Comparison of ENCODE assay signal across 1 cellular context in the genomic region with DNA sequence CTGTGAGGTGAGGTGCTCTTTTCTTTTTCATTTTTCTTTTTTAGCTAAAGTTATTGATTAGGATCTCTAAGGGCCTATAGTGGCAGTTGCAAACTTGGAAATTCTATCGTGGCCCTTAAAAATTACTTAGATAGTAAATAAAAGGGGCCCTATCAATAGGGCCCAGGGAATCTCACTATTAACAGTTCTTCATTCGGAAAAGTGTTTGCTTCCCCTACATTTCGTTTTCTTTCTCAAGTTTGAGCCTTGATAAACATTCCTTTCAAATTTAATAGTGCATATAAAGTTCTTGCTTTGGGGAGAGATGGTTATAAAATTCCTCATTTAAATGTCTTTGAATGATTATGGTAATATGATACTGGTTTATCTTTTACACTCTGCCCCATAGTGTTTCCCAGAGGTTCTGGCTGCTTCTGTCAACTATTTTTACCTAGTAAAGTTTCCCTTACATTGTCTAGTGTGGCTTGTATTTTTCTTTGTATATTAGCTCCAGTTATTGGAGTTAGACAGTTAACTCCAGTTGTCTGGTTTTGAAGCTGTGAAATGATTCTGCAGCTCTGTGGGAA.
TF ChIP-seq lines count a peak whose summit lies in the region.

No MANE protein-coding gene starts in this region.

TF ChIP-seq in HEK293, 187 proteins besides CTCF, POLR2A, EP300 and RAD21 (continued from another document and continues in another):
- TF ChIP-seq WT1 (tag by site-specific recombination; IDR thresholded peaks at IDR 0.05) (peak; percentile 49; the same call in 1 of the 2 replicates), ZNF585B (tag by site-specific recombination; IDR thresholded peaks at IDR 0.05) (no peak), ZSCAN23 (tag by site-specific recombination; IDR thresholded peaks at IDR 0.05) (no peak), PRDM1 (tag by site-specific recombination; IDR thresholded peaks at IDR 0.05) (no peak), HOXC10 (CRISPR knock-in tag; IDR thresholded peaks at IDR 0.05) (no peak), ZNF558 (tag by site-specific recombination; IDR thresholded peaks at IDR 0.05) (no peak), ZNF660 (tag by site-specific recombination; IDR thresholded peaks at IDR 0.05) (no peak), ZNF391 (tag by site-specific recombination; IDR thresholded peaks at IDR 0.05; ENCODE audit: borderline replicate concordance, low read depth) (no peak), ZNF610 (tag by site-specific recombination; IDR thresholded peaks at IDR 0.05; ENCODE audit: borderline replicate concordance) (no peak), MZF1 (tag by site-specific recombination; IDR thresholded peaks at IDR 0.05; ENCODE audit: borderline replicate concordance) (no peak), ZNF16 (tag by site-specific recombination; IDR thresholded peaks at IDR 0.05; ENCODE audit: low read depth) (no peak), YY1 (tag by site-specific recombination; IDR thresholded peaks at IDR 0.05) (no peak), ZNF302 (tag by site-specific recombination; IDR thresholded peaks at IDR 0.05; ENCODE audit: low read depth) (no peak), ZFP41 (tag by site-specific recombination; IDR thresholded peaks at IDR 0.05; ENCODE audit: borderline replicate concordance) (no peak), ZNF596 (tag by site-specific recombination; IDR thresholded peaks at IDR 0.05) (peak; percentile 31; the same call in 1 of the 2 replicates), BCL11A (tag by site-specific recombination; IDR thresholded peaks at IDR 0.05; ENCODE audit: low read depth) (no peak), ZNF350 (tag by site-specific recombination; IDR thresholded peaks at IDR 0.05) (no peak), ZNF670 (tag by site-specific recombination; IDR thresholded peaks at IDR 0.05; ENCODE audit: low read depth) (no peak), OSR2 (tag by site-specific recombination; IDR thresholded peaks at IDR 0.05) (0 out of 2 replicates have a peak, but pooled peaks have one; percentile 37), ZNF19 (tag by site-specific recombination; IDR thresholded peaks at IDR 0.05; ENCODE audit: low read depth) (no peak), ZNF416 (tag by site-specific recombination; IDR thresholded peaks at IDR 0.05) (no peak), ZNF654 (tag by site-specific recombination; IDR thresholded peaks at IDR 0.05; ENCODE audit: low read depth) (no peak), ZXDB (tag by site-specific recombination; IDR thresholded peaks at IDR 0.05) (peak; percentile 41; the same call in 1 of the 2 replicates), ZFP69B (tag by site-specific recombination; IDR thresholded peaks at IDR 0.05) (no peak), KLF1 (tag by site-specific recombination; IDR thresholded peaks at IDR 0.05) (no peak), ZNF626 (tag by site-specific recombination; IDR thresholded peaks at IDR 0.05) (no peak), MYNN (tag by site-specific recombination; IDR thresholded peaks at IDR 0.05; ENCODE audit: borderline replicate concordance) (no peak), ZNF138 (tag by site-specific recombination; IDR thresholded peaks at IDR 0.05; ENCODE audit: borderline replicate concordance) (no peak), GLIS1 (tag by site-specific recombination; IDR thresholded peaks at IDR 0.05) (peak; percentile 46; the same call in 1 of the 2 replicates), ZNF169 (tag by site-specific recombination; IDR thresholded peaks at IDR 0.05) (no peak), ZNF324 (tag by site-specific recombination; IDR thresholded peaks at IDR 0.05) (no peak), ZNF174 (tag by site-specific recombination; IDR thresholded peaks at IDR 0.05) (no peak), ZNF433 (tag by site-specific recombination; IDR thresholded peaks at IDR 0.05; ENCODE audit: low read depth) (no peak), YY2 (tag by site-specific recombination; IDR thresholded peaks at IDR 0.05) (no peak), ZNF658 (tag by site-specific recombination; IDR thresholded peaks at IDR 0.05) (no peak), REPIN1 (tag by site-specific recombination; IDR thresholded peaks at IDR 0.05; ENCODE audit: low read depth) (no peak), ZNF701 (tag by site-specific recombination; IDR thresholded peaks at IDR 0.05) (no peak), ZNF274 (IDR thresholded peaks at IDR 0.05; ENCODE audit: low read length) (no peak), ZNF274 (tag by site-specific recombination; IDR thresholded peaks at IDR 0.05; ENCODE audit: borderline replicate concordance) (no peak), ZFHX2 (tag by site-specific recombination; conservative IDR thresholded peaks at IDR 0.05) (no peak), ZBTB48 (tag by site-specific recombination; IDR thresholded peaks at IDR 0.05) (no peak), KLF10 (tag by site-specific recombination; IDR thresholded peaks at IDR 0.05) (no peak), KLF16 (tag by site-specific recombination; IDR thresholded peaks at IDR 0.05) (no peak), ZNF133 (tag by site-specific recombination; IDR thresholded peaks at IDR 0.05) (no peak)
- TF ChIP-seq, protein P1, sequence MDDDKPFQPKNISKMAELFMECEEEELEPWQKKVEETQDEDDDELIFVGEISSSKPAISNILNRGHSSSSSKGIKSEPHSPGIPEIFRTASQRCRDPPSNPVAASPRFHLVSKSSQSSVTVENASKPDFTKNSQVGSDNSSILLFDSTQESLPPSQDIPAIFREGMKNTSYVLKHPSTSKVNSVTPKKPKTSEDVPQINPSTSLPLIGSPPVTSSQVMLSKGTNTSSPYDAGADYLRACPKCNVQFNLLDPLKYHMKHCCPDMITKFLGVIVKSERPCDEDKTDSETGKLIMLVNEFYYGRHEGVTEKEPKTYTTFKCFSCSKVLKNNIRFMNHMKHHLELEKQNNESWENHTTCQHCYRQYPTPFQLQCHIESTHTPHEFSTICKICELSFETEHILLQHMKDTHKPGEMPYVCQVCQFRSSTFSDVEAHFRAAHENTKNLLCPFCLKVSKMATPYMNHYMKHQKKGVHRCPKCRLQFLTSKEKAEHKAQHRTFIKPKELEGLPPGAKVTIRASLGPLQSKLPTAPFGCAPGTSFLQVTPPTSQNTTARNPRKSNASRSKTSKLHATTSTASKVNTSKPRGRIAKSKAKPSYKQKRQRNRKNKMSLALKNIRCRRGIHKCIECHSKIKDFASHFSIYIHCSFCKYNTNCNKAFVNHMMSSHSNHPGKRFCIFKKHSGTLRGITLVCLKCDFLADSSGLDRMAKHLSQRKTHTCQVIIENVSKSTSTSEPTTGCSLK (tag by site-specific recombination; IDR thresholded peaks at IDR 0.05): no peak
- TF ChIP-seq, protein P2, sequence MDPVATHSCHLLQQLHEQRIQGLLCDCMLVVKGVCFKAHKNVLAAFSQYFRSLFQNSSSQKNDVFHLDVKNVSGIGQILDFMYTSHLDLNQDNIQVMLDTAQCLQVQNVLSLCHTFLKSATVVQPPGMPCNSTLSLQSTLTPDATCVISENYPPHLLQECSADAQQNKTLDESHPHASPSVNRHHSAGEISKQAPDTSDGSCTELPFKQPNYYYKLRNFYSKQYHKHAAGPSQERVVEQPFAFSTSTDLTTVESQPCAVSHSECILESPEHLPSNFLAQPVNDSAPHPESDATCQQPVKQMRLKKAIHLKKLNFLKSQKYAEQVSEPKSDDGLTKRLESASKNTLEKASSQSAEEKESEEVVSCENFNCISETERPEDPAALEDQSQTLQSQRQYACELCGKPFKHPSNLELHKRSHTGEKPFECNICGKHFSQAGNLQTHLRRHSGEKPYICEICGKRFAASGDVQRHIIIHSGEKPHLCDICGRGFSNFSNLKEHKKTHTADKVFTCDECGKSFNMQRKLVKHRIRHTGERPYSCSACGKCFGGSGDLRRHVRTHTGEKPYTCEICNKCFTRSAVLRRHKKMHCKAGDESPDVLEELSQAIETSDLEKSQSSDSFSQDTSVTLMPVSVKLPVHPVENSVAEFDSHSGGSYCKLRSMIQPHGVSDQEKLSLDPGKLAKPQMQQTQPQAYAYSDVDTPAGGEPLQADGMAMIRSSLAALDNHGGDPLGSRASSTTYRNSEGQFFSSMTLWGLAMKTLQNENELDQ (tag by site-specific recombination; IDR thresholded peaks at IDR 0.05; ENCODE audit: low read depth): no peak
- TF ChIP-seq, protein P3, sequence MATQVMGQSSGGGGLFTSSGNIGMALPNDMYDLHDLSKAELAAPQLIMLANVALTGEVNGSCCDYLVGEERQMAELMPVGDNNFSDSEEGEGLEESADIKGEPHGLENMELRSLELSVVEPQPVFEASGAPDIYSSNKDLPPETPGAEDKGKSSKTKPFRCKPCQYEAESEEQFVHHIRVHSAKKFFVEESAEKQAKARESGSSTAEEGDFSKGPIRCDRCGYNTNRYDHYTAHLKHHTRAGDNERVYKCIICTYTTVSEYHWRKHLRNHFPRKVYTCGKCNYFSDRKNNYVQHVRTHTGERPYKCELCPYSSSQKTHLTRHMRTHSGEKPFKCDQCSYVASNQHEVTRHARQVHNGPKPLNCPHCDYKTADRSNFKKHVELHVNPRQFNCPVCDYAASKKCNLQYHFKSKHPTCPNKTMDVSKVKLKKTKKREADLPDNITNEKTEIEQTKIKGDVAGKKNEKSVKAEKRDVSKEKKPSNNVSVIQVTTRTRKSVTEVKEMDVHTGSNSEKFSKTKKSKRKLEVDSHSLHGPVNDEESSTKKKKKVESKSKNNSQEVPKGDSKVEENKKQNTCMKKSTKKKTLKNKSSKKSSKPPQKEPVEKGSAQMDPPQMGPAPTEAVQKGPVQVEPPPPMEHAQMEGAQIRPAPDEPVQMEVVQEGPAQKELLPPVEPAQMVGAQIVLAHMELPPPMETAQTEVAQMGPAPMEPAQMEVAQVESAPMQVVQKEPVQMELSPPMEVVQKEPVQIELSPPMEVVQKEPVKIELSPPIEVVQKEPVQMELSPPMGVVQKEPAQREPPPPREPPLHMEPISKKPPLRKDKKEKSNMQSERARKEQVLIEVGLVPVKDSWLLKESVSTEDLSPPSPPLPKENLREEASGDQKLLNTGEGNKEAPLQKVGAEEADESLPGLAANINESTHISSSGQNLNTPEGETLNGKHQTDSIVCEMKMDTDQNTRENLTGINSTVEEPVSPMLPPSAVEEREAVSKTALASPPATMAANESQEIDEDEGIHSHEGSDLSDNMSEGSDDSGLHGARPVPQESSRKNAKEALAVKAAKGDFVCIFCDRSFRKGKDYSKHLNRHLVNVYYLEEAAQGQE (tag by site-specific recombination; IDR thresholded peaks at IDR 0.05): no peak
- TF ChIP-seq, protein P4, sequence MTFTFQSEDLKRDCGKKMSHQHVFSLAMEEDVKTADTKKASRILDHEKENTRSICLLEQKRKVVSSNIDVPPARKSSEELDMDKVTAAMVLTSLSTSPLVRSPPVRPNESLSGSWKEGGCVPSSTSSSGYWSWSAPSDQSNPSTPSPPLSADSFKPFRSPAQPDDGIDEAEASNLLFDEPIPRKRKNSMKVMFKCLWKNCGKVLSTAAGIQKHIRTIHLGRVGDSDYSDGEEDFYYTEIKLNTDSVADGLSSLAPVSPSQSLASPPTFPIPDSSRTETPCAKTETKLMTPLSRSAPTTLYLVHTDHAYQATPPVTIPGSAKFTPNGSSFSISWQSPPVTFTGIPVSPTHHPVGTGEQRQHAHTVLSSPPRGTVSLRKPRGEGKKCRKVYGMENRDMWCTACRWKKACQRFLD (tag by site-specific recombination; IDR thresholded peaks at IDR 0.05): no peak
- TF ChIP-seq, protein P5, sequence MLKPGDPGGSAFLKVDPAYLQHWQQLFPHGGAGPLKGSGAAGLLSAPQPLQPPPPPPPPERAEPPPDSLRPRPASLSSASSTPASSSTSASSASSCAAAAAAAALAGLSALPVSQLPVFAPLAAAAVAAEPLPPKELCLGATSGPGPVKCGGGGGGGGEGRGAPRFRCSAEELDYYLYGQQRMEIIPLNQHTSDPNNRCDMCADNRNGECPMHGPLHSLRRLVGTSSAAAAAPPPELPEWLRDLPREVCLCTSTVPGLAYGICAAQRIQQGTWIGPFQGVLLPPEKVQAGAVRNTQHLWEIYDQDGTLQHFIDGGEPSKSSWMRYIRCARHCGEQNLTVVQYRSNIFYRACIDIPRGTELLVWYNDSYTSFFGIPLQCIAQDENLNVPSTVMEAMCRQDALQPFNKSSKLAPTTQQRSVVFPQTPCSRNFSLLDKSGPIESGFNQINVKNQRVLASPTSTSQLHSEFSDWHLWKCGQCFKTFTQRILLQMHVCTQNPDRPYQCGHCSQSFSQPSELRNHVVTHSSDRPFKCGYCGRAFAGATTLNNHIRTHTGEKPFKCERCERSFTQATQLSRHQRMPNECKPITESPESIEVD (tag by site-specific recombination; IDR thresholded peaks at IDR 0.05): peak; percentile 89
- TF ChIP-seq, protein P6, sequence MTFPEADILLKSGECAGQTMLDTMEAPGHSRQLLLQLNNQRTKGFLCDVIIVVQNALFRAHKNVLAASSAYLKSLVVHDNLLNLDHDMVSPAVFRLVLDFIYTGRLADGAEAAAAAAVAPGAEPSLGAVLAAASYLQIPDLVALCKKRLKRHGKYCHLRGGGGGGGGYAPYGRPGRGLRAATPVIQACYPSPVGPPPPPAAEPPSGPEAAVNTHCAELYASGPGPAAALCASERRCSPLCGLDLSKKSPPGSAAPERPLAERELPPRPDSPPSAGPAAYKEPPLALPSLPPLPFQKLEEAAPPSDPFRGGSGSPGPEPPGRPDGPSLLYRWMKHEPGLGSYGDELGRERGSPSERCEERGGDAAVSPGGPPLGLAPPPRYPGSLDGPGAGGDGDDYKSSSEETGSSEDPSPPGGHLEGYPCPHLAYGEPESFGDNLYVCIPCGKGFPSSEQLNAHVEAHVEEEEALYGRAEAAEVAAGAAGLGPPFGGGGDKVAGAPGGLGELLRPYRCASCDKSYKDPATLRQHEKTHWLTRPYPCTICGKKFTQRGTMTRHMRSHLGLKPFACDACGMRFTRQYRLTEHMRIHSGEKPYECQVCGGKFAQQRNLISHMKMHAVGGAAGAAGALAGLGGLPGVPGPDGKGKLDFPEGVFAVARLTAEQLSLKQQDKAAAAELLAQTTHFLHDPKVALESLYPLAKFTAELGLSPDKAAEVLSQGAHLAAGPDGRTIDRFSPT (tag by site-specific recombination; IDR thresholded peaks at IDR 0.05): no peak
- TF ChIP-seq, protein P7, sequence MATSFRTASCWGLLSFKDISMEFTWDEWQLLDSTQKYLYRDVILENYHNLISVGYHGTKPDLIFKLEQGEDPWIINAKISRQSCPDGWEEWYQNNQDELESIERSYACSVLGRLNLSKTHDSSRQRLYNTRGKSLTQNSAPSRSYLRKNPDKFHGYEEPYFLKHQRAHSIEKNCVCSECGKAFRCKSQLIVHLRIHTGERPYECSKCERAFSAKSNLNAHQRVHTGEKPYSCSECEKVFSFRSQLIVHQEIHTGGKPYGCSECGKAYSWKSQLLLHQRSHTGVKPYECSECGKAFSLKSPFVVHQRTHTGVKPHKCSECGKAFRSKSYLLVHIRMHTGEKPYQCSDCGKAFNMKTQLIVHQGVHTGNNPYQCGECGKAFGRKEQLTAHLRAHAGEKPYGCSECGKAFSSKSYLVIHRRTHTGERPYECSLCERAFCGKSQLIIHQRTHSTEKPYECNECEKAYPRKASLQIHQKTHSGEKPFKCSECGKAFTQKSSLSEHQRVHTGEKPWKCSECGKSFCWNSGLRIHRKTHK (tag by site-specific recombination; IDR thresholded peaks at IDR 0.05): no peak
- TF ChIP-seq, protein P8, sequence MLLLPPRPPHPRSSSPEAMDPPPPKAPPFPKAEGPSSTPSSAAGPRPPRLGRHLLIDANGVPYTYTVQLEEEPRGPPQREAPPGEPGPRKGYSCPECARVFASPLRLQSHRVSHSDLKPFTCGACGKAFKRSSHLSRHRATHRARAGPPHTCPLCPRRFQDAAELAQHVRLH (tag by site-specific recombination; IDR thresholded peaks at IDR 0.05): peak; percentile 59; the same call in 1 of the 2 replicates
